ENCODE assay signal across 9 cellular contexts in genomic region chr11:6390718-6391547, GRCh38. TPM values are rescaled to one million over a fixed set of nuclear protein-coding genes. Genes with fewer than 3 reads are reported as not detected.
A peak's percentile ranks its signal among the peaks of the same experiment; 100 is the strongest.
DNase-seq lines count a peak whose midpoint lies in the region; ATAC-seq, FAIRE-seq and TF ChIP-seq lines count a peak whose summit lies in the region.
"Had no signal": no experiment of that assay in that cellular context is flagged by ENCODE, and none has a peak within 500 bp of the region (broad histone marks: within the 10 kb centered on the region; RNA-seq: fewer than 3 reads in every experiment).

No MANE protein-coding gene starts in this region.

- H3K4me2 ChIP-seq in keratinocyte (ENCODE audit: control insufficient read depth, extremely low read depth, insufficient read depth, low read depth, low read length): peak overlapping the region; percentile 80

- H3K4me1 Mint-ChIP-seq in activated T-helper 2 cell treated with anti-CD3 and anti-CD28 coated beads, Interferon-gamma antibody, Interleukin-2, Interleukin-4, amounts not matched to agents 10 μg/mL and 5 μg/mL and 100 μg/mL, durations not matched to agents 14 hours and 24 hours and 36 hours (ENCODE audit: low read depth): peaks cover 24% of the 10 kb centered on the region

- DNase-seq in NOMO-1 (lab: John Stamatoyannopoulos, UW; ENCODE audit: unreplicated experiment in 2 of 2) (peak; percentile 5 to 20), NOMO-1 treated with DMSO at 0.1 percent for 48 hours (lab: John Stamatoyannopoulos, UW; ENCODE audit: unreplicated experiment) (no peak), keratinocyte (ENCODE audit: low read depth, low spot score) (no peak), suprapubic skin (ENCODE audit: low spot score in 2 of 2) (no peak), inferior parietal cortex (ENCODE audit: extremely low spot score) (no peak)
- DNase-seq in activated T-helper 2 cell treated with anti-CD3 and anti-CD28 coated beads, Interferon-gamma antibody, Interleukin-2, Interleukin-4, amounts not matched to agents 10 μg/mL and 5 μg/mL and 100 μg/mL, durations not matched to agents 14 hours and 24 hours and 36 hours (ENCODE audit: low spot score): no peak

- peak overlapping the region; percentile 85 for H3K9ac ChIP-seq in keratinocyte (ENCODE audit: control insufficient read depth, extremely low read depth, insufficient read depth, low read length)

- peak overlapping the region; percentile 86 for H2AFZ ChIP-seq in keratinocyte (ENCODE audit: control insufficient read depth, low read length)

- H3K27me3 Mint-ChIP-seq in activated T-helper 2 cell treated with anti-CD3 and anti-CD28 coated beads, Interferon-gamma antibody, Interleukin-2, Interleukin-4, amounts not matched to agents 10 μg/mL and 5 μg/mL and 100 μg/mL, durations not matched to agents 14 hours and 24 hours and 36 hours (ENCODE audit: low read depth): no peaks in the 10 kb centered on the region

- dilution Hi-C loops in keratinocyte (cut with MboI; ENCODE audit: extremely low pct_ligation_motif_present, low sequenced_read_pairs): no loop called here

- no peaks in the 10 kb centered on the region for H3K36me3 ChIP-seq in keratinocyte (ENCODE audit: control insufficient read depth in 2 of 2, extremely low read depth in 1 of 2, insufficient read depth in 2 of 2, low read length in 2 of 2)
- H3K36me3 ChIP-seq in suprapubic skin: peaks cover 9% of the 10 kb centered on the region

- H3K27ac ChIP-seq in keratinocyte (ENCODE audit: control insufficient read depth, insufficient read depth, low read length) (peak overlapping the region; percentile 24), suprapubic skin (peak overlapping the region; percentile 89)

- peak overlapping the region; percentile 65 for H3K27ac Mint-ChIP-seq in activated T-helper 2 cell treated with anti-CD3 and anti-CD28 coated beads, Interferon-gamma antibody, Interleukin-2, Interleukin-4, amounts not matched to agents 10 μg/mL and 5 μg/mL and 100 μg/mL, durations not matched to agents 14 hours and 24 hours and 36 hours

- peak overlapping the region; percentile 87 for H3K4me3 Mint-ChIP-seq in activated T-helper 2 cell treated with anti-CD3 and anti-CD28 coated beads, Interferon-gamma antibody, Interleukin-2, Interleukin-4, amounts not matched to agents 10 μg/mL and 5 μg/mL and 100 μg/mL, durations not matched to agents 14 hours and 24 hours and 36 hours (ENCODE audit: low read depth)

- H3K9me3 Mint-ChIP-seq in activated T-helper 2 cell treated with anti-CD3 and anti-CD28 coated beads, Interferon-gamma antibody, Interleukin-2, Interleukin-4, amounts not matched to agents 10 μg/mL and 5 μg/mL and 100 μg/mL, durations not matched to agents 14 hours and 24 hours and 36 hours: no peaks in the 10 kb centered on the region

- H3K27me3 ChIP-seq in keratinocyte (ENCODE audit: control insufficient read depth, extremely low read depth, insufficient read depth, low read length): no peaks in the 10 kb centered on the region
- H3K27me3 ChIP-seq in suprapubic skin: no peaks in the 10 kb centered on the region

- H3K4me3 ChIP-seq in keratinocyte (ENCODE audit: control insufficient read depth in 2 of 3, extremely low read depth in 1 of 3, insufficient read depth in 2 of 3, low read depth in 1 of 3, low read length in 3 of 3): peak overlapping the region; percentile 60 to 81 (median 68)
- H3K4me3 ChIP-seq in suprapubic skin: peak overlapping the region; percentile 79

- 25% methylated on average over 11 of the region's 20 CpGs for WGBS in suprapubic skin

- TF ChIP-seq EP300 in suprapubic skin (IDR thresholded peaks at IDR 0.05): no peak

- H3K4me1 ChIP-seq in keratinocyte (ENCODE audit: control insufficient read depth, extremely low read depth, insufficient read depth, low read length) (peaks cover 13% of the 10 kb centered on the region), suprapubic skin (peaks cover 24% of the 10 kb centered on the region)

- H3K9me3 ChIP-seq in keratinocyte (ENCODE audit: control insufficient read depth, low read depth, low read length) (no peaks in the 10 kb centered on the region), suprapubic skin (no peaks in the 10 kb centered on the region)

- no peak for TF ChIP-seq POLR2A in suprapubic skin (IDR thresholded peaks at IDR 0.05)

- H3K36me3 Mint-ChIP-seq in activated T-helper 2 cell treated with anti-CD3 and anti-CD28 coated beads, Interferon-gamma antibody, Interleukin-2, Interleukin-4, amounts not matched to agents 10 μg/mL and 5 μg/mL and 100 μg/mL, durations not matched to agents 14 hours and 24 hours and 36 hours (ENCODE audit: low read depth): peaks cover 27% of the 10 kb centered on the region

- FAIRE-seq in keratinocyte (lab: Jason Lieb, UNC): no peak

- H3K9me1 ChIP-seq in keratinocyte (ENCODE audit: control insufficient read depth, extremely low read depth, insufficient read depth, low read length): no peaks in the 10 kb centered on the region

- intact Hi-C loops in activated T-helper 2 cell treated with anti-CD3 and anti-CD28 coated beads, Interferon-gamma antibody, Interleukin-2, Interleukin-4, amounts not matched to agents 10 μg/mL and 5 μg/mL and 100 μg/mL, durations not matched to agents 14 hours and 24 hours and 36 hours (cut with micrococcal nuclease): loop anchor here (1.0 to 5.0 kb wide), 5 partner anchors 11 to 222 kb away; partner anchors contain the start of genes APBB1, ARFIP2, TAF10 and TIMM10B

- TF ChIP-seq CTCF in keratinocyte (optimal IDR thresholded peaks at IDR 0.05 in 1 of 3, IDR thresholded peaks at IDR 0.05 in 1 of 3, conservative IDR thresholded peaks at IDR 0.05 in 1 of 3; ENCODE audit: extremely low read depth in 1 of 3, insufficient read depth in 2 of 3, low read length in 3 of 3) (no peak), suprapubic skin (IDR thresholded peaks at IDR 0.05) (no peak)

- no peak for ATAC-seq in GM19324 (IDR thresholded peaks at IDR 0.05; ENCODE audit: low FRiP score, unreplicated experiment)
- ATAC-seq in GM18517 (IDR thresholded peaks at IDR 0.05; ENCODE audit: unreplicated experiment): no peak

- H4K20me1 ChIP-seq in keratinocyte (ENCODE audit: control insufficient read depth, extremely low read depth, insufficient read depth, low read length): no peaks in the 10 kb centered on the region

- H3K79me2 ChIP-seq in keratinocyte (ENCODE audit: control insufficient read depth, insufficient read depth, low read length): no peaks in the 10 kb centered on the region

RNA-seq across cellular contexts. Expression of gene SMPD1, which starts 0.7 kb away (rescaled TPM):
- total RNA-seq in activated T-helper 2 cell treated with anti-CD3 and anti-CD28 coated beads, Interferon-gamma antibody, Interleukin-2, Interleukin-4, amounts not matched to agents 10 μg/mL and 5 μg/mL and 100 μg/mL, durations not matched to agents 14 hours and 24 hours and 36 hours: 15.4 and 16.0 TPM in 2 replicates
- 7.3 to 12.6 TPM (median 8.0 TPM) in 3 replicates for polyA plus RNA-seq in keratinocyte
- polyA plus RNA-seq in keratinocyte (2011; ENCODE audit: low read depth): 11.0 TPM
- polyA plus RNA-seq in keratinocyte (2011; cell fraction: cytosol; rRNA removed): 6.9 and 7.5 TPM in 2 replicates
- polyA plus RNA-seq in keratinocyte (2011; cell fraction: nucleus; rRNA removed): 17.9 and 18.9 TPM in 2 replicates
- polyA plus RNA-seq in keratinocyte (2012; ENCODE audit: low replicate concordance): 12.0 and 33.7 TPM in 2 replicates
- 8.1 to 21.8 TPM (median 9.0 TPM) in 3 replicates for polyA minus RNA-seq in keratinocyte
- 14.6 TPM for polyA minus RNA-seq in keratinocyte (2011; cell fraction: cytosol; rRNA and poly(A)+ RNA removed)
- 10.7 and 12.0 TPM in 2 replicates for polyA minus RNA-seq in keratinocyte (2011; cell fraction: nucleus; rRNA and poly(A)+ RNA removed)
- total RNA-seq in suprapubic skin: 10 to 100 TPM; 25.0 to 45.5 (median 40.8) TPM

RNA-seq across cellular contexts. Expression of gene APBB1, which starts 28.0 kb away (rescaled TPM):
- 31.0 and 33.0 TPM in 2 replicates for total RNA-seq in activated T-helper 2 cell treated with anti-CD3 and anti-CD28 coated beads, Interferon-gamma antibody, Interleukin-2, Interleukin-4, amounts not matched to agents 10 μg/mL and 5 μg/mL and 100 μg/mL, durations not matched to agents 14 hours and 24 hours and 36 hours
- 3.7 to 7.4 TPM (median 5.0 TPM) in 3 replicates for polyA plus RNA-seq in keratinocyte
- 0.75 TPM for polyA plus RNA-seq in keratinocyte (2011; ENCODE audit: low read depth)
- polyA plus RNA-seq in keratinocyte (2011; cell fraction: cytosol; rRNA removed): 4.7 and 7.0 TPM in 2 replicates
- polyA plus RNA-seq in keratinocyte (2011; cell fraction: nucleus; rRNA removed): 5.7 and 8.0 TPM in 2 replicates
- polyA plus RNA-seq in keratinocyte (2012; ENCODE audit: low replicate concordance): 1.2 and 7.0 TPM in 2 replicates
- 6.0 to 12.8 TPM (median 9.2 TPM) in 3 replicates for polyA minus RNA-seq in keratinocyte
- 7.1 TPM for polyA minus RNA-seq in keratinocyte (2011; cell fraction: cytosol; rRNA and poly(A)+ RNA removed)
- polyA minus RNA-seq in keratinocyte (2011; cell fraction: nucleus; rRNA and poly(A)+ RNA removed): 3.7 and 4.6 TPM in 2 replicates
- total RNA-seq in suprapubic skin: 10 to 100 TPM; 15.8 to 26.2 (median 17.2) TPM

RNA-seq across cellular contexts. Expression of gene HPX, which starts 49.9 kb away (rescaled TPM):
- 0.46 and 0.50 TPM in 2 replicates for total RNA-seq in activated T-helper 2 cell treated with anti-CD3 and anti-CD28 coated beads, Interferon-gamma antibody, Interleukin-2, Interleukin-4, amounts not matched to agents 10 μg/mL and 5 μg/mL and 100 μg/mL, durations not matched to agents 14 hours and 24 hours and 36 hours
- 0.35 to 1.5 TPM (median 0.76 TPM) in 3 replicates for polyA plus RNA-seq in keratinocyte
- polyA plus RNA-seq in keratinocyte (2011; ENCODE audit: low read depth): 0.26 TPM
- polyA plus RNA-seq in keratinocyte (2011; cell fraction: cytosol; rRNA removed): 0.08 and 0.13 TPM in 2 replicates
- 7.6 and 11.3 TPM in 2 replicates for polyA plus RNA-seq in keratinocyte (2011; cell fraction: nucleus; rRNA removed)
- polyA plus RNA-seq in keratinocyte (2012; ENCODE audit: low replicate concordance): 0.10 and 1.4 TPM in 2 replicates
- polyA minus RNA-seq in keratinocyte: 2.3 to 2.8 TPM in 2 of 3 replicates, not detected in the other
- not detected for polyA minus RNA-seq in keratinocyte (2011; cell fraction: cytosol; rRNA and poly(A)+ RNA removed)
- 3.0 and 9.7 TPM in 2 replicates for polyA minus RNA-seq in keratinocyte (2011; cell fraction: nucleus; rRNA and poly(A)+ RNA removed)
- 10 to 100 TPM in 1 of 4 donors, 1 to 10 TPM in 2, under 1 TPM in 1; 0.47 to 15.5 (median 1.3) TPM for total RNA-seq in suprapubic skin
- total RNA-seq: activated CD8-positive, alpha-beta memory T cell treated with anti-CD3 and anti-CD28 coated beads for 36 hours had no signal

Comparison
In these comparisons a context has a peak if more than half of its experiments do, and no peak if none do; other contexts are left out.
1. DNase-seq: peak in NOMO-1 (2 of 2); none in NOMO-1 treated with DMSO at 0.1 percent for 48 hours (single experiment), activated T-helper 2 cell treated with anti-CD3 and anti-CD28 coated beads, Interferon-gamma antibody, Interleukin-2, Interleukin-4, amounts not matched to agents 10 μg/mL and 5 μg/mL and 100 μg/mL, durations not matched to agents 14 hours and 24 hours and 36 hours (single experiment), keratinocyte (single experiment), suprapubic skin (0 of 2) and inferior parietal cortex (single experiment).